Comparison of ENCODE assay signal across 1 cellular context in genomic region chr15:31272558-31273257, GRCh38.
TF ChIP-seq lines count a peak whose summit lies in the region.

No MANE protein-coding gene starts in this region.

TF ChIP-seq in HepG2, 621 proteins besides CTCF, POLR2A, EP300 and RAD21 (continued from another document):
- TF ChIP-seq AKNA (CRISPR knock-in tag; IDR thresholded peaks at IDR 0.05; ENCODE audit: borderline replicate concordance) (no peak), SETDB1 (CRISPR knock-in tag; IDR thresholded peaks at IDR 0.05; ENCODE audit: borderline replicate concordance) (no peak), IRF2 (CRISPR knock-in tag; IDR thresholded peaks at IDR 0.05) (no peak), ELF1 (CRISPR knock-in tag; IDR thresholded peaks at IDR 0.05) (no peak), RFX5 (IDR thresholded peaks at IDR 0.05; ENCODE audit: low read depth, low read length) (no peak), KLF16 (CRISPR knock-in tag; IDR thresholded peaks at IDR 0.05) (no peak), KMT2A (CRISPR knock-in tag; IDR thresholded peaks at IDR 0.05) (no peak)
